1 cellular context compared by ENCODE assay signal in the genomic region with DNA sequence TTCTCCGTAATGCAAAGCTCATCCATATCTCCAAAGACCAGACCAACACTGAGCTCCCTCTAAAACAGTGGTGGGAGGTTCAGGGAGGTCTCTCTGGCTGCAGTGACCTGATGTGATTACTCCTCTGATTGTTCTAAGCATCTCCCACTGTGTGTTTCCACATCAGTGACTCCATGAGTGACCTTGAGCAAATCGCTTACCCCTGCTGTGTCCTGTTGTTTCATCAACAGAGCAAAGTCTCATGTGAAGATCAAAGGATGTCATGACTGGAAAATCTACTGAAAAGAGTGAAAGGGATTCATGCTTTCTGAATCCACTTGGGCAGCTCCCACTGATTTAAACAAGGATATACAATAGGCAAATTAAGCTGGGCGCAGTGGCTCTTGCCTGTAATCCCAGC.
TF ChIP-seq lines count a peak whose summit lies in the region.

No MANE protein-coding gene starts in this region.

TF ChIP-seq in HepG2, 621 proteins besides CTCF, POLR2A, EP300 and RAD21 (continued from another document and continues in another):
- TF ChIP-seq GTF3A (CRISPR knock-in tag; conservative IDR thresholded peaks at IDR 0.05) (no peak), ASH2L (IDR thresholded peaks at IDR 0.05; ENCODE audit: insufficient read length, low read depth, low read length) (peak; percentile 25), PPARG (CRISPR knock-in tag; conservative IDR thresholded peaks at IDR 0.05) (0 out of 2 replicates have a peak, but pooled peaks have one; percentile 42), ZNF20 (CRISPR knock-in tag; IDR thresholded peaks at IDR 0.05) (no peak), GTF2F1 (IDR thresholded peaks at IDR 0.05; ENCODE audit: low read length) (no peak), ZNF350 (CRISPR knock-in tag; IDR thresholded peaks at IDR 0.05; ENCODE audit: borderline replicate concordance, low read depth) (peak; percentile 34; the same call in 1 of the 2 replicates), MAF1 (CRISPR knock-in tag; IDR thresholded peaks at IDR 0.05; ENCODE audit: borderline replicate concordance) (no peak), MLLT10 (CRISPR knock-in tag; IDR thresholded peaks at IDR 0.05) (no peak), ZNF510 (CRISPR knock-in tag; IDR thresholded peaks at IDR 0.05; ENCODE audit: low read depth) (no peak), BCL6 (CRISPR knock-in tag; IDR thresholded peaks at IDR 0.05) (peak; percentile 58), ELK4 (CRISPR knock-in tag; IDR thresholded peaks at IDR 0.05; ENCODE audit: borderline replicate concordance) (no peak), ZFP62 (CRISPR knock-in tag; IDR thresholded peaks at IDR 0.05) (no peak), DPF2 (CRISPR knock-in tag; IDR thresholded peaks at IDR 0.05; ENCODE audit: borderline replicate concordance, low read depth) (0 out of 2 replicates have a peak, but pooled peaks have one; percentile 62), STAG1 (CRISPR knock-in tag; IDR thresholded peaks at IDR 0.05) (no peak), MTERF4 (CRISPR knock-in tag; IDR thresholded peaks at IDR 0.05) (no peak), HNRNPH1 (optimal IDR thresholded peaks at IDR 0.05; ENCODE audit: low read depth, low read length) (no peak), ZNF530 (CRISPR knock-in tag; IDR thresholded peaks at IDR 0.05; ENCODE audit: low read depth) (no peak), ZNF770 (CRISPR knock-in tag; IDR thresholded peaks at IDR 0.05) (no peak), ETV6 (CRISPR knock-in tag; conservative IDR thresholded peaks at IDR 0.05) (no peak), ZNF143 (CRISPR knock-in tag; IDR thresholded peaks at IDR 0.05) (no peak), SSRP1 (CRISPR knock-in tag; IDR thresholded peaks at IDR 0.05) (no peak), MXD3 (CRISPR knock-in tag; IDR thresholded peaks at IDR 0.05) (no peak), REST (IDR thresholded peaks at IDR 0.05; ENCODE audit: borderline replicate concordance in 1 of 2, low read depth in 1 of 2, low read length in 2 of 2) (no peak), ZNF256 (CRISPR knock-in tag; conservative IDR thresholded peaks at IDR 0.05) (no peak)
- TF ChIP-seq, protein P1, sequence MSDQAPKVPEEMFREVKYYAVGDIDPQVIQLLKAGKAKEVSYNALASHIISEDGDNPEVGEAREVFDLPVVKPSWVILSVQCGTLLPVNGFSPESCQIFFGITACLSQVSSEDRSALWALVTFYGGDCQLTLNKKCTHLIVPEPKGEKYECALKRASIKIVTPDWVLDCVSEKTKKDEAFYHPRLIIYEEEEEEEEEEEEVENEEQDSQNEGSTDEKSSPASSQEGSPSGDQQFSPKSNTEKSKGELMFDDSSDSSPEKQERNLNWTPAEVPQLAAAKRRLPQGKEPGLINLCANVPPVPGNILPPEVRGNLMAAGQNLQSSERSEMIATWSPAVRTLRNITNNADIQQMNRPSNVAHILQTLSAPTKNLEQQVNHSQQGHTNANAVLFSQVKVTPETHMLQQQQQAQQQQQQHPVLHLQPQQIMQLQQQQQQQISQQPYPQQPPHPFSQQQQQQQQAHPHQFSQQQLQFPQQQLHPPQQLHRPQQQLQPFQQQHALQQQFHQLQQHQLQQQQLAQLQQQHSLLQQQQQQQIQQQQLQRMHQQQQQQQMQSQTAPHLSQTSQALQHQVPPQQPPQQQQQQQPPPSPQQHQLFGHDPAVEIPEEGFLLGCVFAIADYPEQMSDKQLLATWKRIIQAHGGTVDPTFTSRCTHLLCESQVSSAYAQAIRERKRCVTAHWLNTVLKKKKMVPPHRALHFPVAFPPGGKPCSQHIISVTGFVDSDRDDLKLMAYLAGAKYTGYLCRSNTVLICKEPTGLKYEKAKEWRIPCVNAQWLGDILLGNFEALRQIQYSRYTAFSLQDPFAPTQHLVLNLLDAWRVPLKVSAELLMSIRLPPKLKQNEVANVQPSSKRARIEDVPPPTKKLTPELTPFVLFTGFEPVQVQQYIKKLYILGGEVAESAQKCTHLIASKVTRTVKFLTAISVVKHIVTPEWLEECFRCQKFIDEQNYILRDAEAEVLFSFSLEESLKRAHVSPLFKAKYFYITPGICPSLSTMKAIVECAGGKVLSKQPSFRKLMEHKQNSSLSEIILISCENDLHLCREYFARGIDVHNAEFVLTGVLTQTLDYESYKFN (CRISPR knock-in tag; conservative IDR thresholded peaks at IDR 0.05), result peak; percentile 81
- TF ChIP-seq, protein P2, sequence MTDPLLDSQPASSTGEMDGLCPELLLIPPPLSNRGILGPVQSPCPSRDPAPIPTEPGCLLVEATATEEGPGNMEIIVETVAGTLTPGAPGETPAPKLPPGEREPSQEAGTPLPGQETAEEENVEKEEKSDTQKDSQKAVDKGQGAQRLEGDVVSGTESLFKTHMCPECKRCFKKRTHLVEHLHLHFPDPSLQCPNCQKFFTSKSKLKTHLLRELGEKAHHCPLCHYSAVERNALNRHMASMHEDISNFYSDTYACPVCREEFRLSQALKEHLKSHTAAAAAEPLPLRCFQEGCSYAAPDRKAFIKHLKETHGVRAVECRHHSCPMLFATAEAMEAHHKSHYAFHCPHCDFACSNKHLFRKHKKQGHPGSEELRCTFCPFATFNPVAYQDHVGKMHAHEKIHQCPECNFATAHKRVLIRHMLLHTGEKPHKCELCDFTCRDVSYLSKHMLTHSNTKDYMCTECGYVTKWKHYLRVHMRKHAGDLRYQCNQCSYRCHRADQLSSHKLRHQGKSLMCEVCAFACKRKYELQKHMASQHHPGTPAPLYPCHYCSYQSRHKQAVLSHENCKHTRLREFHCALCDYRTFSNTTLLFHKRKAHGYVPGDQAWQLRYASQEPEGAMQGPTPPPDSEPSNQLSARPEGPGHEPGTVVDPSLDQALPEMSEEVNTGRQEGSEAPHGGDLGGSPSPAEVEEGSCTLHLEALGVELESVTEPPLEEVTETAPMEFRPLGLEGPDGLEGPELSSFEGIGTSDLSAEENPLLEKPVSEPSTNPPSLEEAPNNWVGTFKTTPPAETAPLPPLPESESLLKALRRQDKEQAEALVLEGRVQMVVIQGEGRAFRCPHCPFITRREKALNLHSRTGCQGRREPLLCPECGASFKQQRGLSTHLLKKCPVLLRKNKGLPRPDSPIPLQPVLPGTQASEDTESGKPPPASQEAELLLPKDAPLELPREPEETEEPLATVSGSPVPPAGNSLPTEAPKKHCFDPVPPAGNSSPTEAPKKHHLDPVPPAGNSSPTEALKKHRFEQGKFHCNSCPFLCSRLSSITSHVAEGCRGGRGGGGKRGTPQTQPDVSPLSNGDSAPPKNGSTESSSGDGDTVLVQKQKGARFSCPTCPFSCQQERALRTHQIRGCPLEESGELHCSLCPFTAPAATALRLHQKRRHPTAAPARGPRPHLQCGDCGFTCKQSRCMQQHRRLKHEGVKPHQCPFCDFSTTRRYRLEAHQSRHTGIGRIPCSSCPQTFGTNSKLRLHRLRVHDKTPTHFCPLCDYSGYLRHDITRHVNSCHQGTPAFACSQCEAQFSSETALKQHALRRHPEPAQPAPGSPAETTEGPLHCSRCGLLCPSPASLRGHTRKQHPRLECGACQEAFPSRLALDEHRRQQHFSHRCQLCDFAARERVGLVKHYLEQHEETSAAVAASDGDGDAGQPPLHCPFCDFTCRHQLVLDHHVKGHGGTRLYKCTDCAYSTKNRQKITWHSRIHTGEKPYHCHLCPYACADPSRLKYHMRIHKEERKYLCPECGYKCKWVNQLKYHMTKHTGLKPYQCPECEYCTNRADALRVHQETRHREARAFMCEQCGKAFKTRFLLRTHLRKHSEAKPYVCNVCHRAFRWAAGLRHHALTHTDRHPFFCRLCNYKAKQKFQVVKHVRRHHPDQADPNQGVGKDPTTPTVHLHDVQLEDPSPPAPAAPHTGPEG (CRISPR knock-in tag; IDR thresholded peaks at IDR 0.05), result no peak
- TF ChIP-seq, protein P3, sequence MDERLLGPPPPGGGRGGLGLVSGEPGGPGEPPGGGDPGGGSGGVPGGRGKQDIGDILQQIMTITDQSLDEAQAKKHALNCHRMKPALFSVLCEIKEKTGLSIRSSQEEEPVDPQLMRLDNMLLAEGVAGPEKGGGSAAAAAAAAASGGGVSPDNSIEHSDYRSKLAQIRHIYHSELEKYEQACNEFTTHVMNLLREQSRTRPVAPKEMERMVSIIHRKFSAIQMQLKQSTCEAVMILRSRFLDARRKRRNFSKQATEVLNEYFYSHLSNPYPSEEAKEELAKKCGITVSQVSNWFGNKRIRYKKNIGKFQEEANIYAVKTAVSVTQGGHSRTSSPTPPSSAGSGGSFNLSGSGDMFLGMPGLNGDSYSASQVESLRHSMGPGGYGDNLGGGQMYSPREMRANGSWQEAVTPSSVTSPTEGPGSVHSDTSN (CRISPR knock-in tag; IDR thresholded peaks at IDR 0.05), result no peak
- TF ChIP-seq, protein P4, sequence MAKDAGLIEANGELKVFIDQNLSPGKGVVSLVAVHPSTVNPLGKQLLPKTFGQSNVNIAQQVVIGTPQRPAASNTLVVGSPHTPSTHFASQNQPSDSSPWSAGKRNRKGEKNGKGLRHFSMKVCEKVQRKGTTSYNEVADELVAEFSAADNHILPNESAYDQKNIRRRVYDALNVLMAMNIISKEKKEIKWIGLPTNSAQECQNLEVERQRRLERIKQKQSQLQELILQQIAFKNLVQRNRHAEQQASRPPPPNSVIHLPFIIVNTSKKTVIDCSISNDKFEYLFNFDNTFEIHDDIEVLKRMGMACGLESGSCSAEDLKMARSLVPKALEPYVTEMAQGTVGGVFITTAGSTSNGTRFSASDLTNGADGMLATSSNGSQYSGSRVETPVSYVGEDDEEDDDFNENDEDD (CRISPR knock-in tag; IDR thresholded peaks at IDR 0.05; ENCODE audit: borderline replicate concordance), result no peak
- TF ChIP-seq, protein P5, sequence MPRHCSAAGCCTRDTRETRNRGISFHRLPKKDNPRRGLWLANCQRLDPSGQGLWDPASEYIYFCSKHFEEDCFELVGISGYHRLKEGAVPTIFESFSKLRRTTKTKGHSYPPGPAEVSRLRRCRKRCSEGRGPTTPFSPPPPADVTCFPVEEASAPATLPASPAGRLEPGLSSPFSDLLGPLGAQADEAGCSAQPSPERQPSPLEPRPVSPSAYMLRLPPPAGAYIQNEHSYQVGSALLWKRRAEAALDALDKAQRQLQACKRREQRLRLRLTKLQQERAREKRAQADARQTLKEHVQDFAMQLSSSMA (CRISPR knock-in tag; IDR thresholded peaks at IDR 0.05), result no peak
- TF ChIP-seq, protein P6, sequence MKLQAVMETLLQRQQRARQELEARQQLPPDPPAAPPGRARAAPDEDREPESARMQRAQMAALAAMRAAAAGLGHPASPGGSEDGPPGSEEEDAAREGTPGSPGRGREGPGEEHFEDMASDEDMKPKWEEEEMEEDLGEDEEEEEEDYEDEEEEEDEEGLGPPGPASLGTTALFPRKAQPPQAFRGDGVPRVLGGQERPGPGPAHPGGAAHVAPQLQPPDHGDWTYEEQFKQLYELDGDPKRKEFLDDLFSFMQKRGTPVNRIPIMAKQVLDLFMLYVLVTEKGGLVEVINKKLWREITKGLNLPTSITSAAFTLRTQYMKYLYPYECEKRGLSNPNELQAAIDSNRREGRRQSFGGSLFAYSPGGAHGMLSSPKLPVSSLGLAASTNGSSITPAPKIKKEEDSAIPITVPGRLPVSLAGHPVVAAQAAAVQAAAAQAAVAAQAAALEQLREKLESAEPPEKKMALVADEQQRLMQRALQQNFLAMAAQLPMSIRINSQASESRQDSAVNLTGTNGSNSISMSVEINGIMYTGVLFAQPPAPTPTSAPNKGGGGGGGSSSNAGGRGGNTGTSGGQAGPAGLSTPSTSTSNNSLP (IDR thresholded peaks at IDR 0.05; ENCODE audit: low read depth, low read length), result peak; percentile 89
